1 cellular context compared by ENCODE assay signal in the genomic region with DNA sequence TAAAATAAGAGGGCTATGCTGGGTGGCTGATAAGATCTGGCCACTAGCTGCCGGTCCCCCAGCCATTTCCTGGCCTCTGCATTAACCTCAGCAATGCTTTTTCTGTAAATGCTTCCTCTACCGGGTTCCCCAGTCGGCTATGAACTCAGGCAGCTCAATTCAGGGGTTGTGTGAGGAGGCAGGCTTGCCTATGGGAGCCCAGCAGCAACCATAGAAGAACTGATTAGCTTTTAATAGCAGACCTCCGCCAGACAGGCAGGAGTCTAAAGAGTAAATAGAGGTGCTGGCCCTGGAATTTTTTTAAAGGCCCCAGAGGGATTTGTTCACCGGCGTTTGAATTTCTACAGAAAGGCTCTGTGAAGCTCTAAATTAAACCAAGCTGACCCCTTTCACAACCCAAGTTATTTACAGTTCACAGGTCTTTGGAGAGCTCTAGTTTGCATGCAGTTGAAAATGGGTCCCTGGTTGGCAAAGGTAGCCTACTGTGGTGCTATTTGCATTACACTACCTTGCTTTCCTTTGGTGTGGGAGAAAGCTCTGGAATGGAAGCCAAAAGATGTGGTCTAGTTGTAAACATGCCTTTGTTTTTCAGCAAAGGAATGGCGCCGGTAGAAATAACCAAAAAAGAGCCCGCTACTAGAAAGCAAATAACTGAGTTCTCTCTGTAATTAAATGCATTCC.
TF ChIP-seq lines count a peak whose summit lies in the region.

No MANE protein-coding gene starts in this region.

TF ChIP-seq in HepG2, 621 proteins besides CTCF, POLR2A, EP300 and RAD21 (continued from another document and continues in another):
- TF ChIP-seq, protein P1, sequence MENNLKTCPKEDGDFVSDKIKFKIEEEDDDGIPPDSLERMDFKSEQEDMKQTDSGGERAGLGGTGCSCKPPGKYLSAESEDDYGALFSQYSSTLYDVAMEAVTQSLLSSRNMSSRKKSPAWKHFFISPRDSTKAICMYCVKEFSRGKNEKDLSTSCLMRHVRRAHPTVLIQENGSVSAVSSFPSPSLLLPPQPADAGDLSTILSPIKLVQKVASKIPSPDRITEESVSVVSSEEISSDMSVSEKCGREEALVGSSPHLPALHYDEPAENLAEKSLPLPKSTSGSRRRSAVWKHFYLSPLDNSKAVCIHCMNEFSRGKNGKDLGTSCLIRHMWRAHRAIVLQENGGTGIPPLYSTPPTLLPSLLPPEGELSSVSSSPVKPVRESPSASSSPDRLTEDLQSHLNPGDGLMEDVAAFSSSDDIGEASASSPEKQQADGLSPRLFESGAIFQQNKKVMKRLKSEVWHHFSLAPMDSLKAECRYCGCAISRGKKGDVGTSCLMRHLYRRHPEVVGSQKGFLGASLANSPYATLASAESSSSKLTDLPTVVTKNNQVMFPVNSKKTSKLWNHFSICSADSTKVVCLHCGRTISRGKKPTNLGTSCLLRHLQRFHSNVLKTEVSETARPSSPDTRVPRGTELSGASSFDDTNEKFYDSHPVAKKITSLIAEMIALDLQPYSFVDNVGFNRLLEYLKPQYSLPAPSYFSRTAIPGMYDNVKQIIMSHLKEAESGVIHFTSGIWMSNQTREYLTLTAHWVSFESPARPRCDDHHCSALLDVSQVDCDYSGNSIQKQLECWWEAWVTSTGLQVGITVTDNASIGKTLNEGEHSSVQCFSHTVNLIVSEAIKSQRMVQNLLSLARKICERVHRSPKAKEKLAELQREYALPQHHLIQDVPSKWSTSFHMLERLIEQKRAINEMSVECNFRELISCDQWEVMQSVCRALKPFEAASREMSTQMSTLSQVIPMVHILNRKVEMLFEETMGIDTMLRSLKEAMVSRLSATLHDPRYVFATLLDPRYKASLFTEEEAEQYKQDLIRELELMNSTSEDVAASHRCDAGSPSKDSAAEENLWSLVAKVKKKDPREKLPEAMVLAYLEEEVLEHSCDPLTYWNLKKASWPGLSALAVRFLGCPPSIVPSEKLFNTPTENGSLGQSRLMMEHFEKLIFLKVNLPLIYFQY (CRISPR knock-in tag; IDR thresholded peaks at IDR 0.05; ENCODE audit: borderline replicate concordance), result no peak
- TF ChIP-seq, protein P2, sequence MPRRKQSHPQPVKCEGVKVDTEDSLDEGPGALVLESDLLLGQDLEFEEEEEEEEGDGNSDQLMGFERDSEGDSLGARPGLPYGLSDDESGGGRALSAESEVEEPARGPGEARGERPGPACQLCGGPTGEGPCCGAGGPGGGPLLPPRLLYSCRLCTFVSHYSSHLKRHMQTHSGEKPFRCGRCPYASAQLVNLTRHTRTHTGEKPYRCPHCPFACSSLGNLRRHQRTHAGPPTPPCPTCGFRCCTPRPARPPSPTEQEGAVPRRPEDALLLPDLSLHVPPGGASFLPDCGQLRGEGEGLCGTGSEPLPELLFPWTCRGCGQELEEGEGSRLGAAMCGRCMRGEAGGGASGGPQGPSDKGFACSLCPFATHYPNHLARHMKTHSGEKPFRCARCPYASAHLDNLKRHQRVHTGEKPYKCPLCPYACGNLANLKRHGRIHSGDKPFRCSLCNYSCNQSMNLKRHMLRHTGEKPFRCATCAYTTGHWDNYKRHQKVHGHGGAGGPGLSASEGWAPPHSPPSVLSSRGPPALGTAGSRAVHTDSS (CRISPR knock-in tag; conservative IDR thresholded peaks at IDR 0.05), result no peak
- TF ChIP-seq RBAK (CRISPR knock-in tag; IDR thresholded peaks at IDR 0.05), result no peak
- no peak for TF ChIP-seq ZSCAN25 (CRISPR knock-in tag; IDR thresholded peaks at IDR 0.05)
- TF ChIP-seq, protein P3, sequence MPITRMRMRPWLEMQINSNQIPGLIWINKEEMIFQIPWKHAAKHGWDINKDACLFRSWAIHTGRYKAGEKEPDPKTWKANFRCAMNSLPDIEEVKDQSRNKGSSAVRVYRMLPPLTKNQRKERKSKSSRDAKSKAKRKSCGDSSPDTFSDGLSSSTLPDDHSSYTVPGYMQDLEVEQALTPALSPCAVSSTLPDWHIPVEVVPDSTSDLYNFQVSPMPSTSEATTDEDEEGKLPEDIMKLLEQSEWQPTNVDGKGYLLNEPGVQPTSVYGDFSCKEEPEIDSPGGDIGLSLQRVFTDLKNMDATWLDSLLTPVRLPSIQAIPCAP (CRISPR knock-in tag; IDR thresholded peaks at IDR 0.05; ENCODE audit: low read depth), result no peak
- TF ChIP-seq ZNF382 (CRISPR knock-in tag; IDR thresholded peaks at IDR 0.05; ENCODE audit: borderline replicate concordance), result no peak
- no peak for TF ChIP-seq PCBP2 (optimal IDR thresholded peaks at IDR 0.05; ENCODE audit: low read depth, low read length, poor library complexity, severe bottlenecking)
- TF ChIP-seq, protein P4, sequence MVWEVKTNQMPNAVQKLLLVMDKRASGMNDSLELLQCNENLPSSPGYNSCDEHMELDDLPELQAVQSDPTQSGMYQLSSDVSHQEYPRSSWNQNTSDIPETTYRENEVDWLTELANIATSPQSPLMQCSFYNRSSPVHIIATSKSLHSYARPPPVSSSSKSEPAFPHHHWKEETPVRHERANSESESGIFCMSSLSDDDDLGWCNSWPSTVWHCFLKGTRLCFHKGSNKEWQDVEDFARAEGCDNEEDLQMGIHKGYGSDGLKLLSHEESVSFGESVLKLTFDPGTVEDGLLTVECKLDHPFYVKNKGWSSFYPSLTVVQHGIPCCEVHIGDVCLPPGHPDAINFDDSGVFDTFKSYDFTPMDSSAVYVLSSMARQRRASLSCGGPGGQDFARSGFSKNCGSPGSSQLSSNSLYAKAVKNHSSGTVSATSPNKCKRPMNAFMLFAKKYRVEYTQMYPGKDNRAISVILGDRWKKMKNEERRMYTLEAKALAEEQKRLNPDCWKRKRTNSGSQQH (CRISPR knock-in tag; IDR thresholded peaks at IDR 0.05; ENCODE audit: low read depth), result no peak
- TF ChIP-seq ZNF24 (IDR thresholded peaks at IDR 0.05), result no peak
- TF ChIP-seq, protein P5, sequence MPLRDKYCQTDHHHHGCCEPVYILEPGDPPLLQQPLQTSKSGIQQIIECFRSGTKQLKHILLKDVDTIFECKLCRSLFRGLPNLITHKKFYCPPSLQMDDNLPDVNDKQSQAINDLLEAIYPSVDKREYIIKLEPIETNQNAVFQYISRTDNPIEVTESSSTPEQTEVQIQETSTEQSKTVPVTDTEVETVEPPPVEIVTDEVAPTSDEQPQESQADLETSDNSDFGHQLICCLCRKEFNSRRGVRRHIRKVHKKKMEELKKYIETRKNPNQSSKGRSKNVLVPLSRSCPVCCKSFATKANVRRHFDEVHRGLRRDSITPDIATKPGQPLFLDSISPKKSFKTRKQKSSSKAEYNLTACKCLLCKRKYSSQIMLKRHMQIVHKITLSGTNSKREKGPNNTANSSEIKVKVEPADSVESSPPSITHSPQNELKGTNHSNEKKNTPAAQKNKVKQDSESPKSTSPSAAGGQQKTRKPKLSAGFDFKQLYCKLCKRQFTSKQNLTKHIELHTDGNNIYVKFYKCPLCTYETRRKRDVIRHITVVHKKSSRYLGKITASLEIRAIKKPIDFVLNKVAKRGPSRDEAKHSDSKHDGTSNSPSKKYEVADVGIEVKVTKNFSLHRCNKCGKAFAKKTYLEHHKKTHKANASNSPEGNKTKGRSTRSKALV (CRISPR knock-in tag; IDR thresholded peaks at IDR 0.05), result 0 out of 2 replicates have a peak, but pooled peaks have one; percentile 50
- TF ChIP-seq HES4 (CRISPR knock-in tag; IDR thresholded peaks at IDR 0.05; ENCODE audit: borderline replicate concordance), result no peak
- no peak for TF ChIP-seq KDM5B (CRISPR knock-in tag; IDR thresholded peaks at IDR 0.05; ENCODE audit: borderline replicate concordance)
- no peak for TF ChIP-seq PTBP1 (IDR thresholded peaks at IDR 0.05; ENCODE audit: low read depth, low read length, poor library complexity, severe bottlenecking)
- TF ChIP-seq, protein P6, sequence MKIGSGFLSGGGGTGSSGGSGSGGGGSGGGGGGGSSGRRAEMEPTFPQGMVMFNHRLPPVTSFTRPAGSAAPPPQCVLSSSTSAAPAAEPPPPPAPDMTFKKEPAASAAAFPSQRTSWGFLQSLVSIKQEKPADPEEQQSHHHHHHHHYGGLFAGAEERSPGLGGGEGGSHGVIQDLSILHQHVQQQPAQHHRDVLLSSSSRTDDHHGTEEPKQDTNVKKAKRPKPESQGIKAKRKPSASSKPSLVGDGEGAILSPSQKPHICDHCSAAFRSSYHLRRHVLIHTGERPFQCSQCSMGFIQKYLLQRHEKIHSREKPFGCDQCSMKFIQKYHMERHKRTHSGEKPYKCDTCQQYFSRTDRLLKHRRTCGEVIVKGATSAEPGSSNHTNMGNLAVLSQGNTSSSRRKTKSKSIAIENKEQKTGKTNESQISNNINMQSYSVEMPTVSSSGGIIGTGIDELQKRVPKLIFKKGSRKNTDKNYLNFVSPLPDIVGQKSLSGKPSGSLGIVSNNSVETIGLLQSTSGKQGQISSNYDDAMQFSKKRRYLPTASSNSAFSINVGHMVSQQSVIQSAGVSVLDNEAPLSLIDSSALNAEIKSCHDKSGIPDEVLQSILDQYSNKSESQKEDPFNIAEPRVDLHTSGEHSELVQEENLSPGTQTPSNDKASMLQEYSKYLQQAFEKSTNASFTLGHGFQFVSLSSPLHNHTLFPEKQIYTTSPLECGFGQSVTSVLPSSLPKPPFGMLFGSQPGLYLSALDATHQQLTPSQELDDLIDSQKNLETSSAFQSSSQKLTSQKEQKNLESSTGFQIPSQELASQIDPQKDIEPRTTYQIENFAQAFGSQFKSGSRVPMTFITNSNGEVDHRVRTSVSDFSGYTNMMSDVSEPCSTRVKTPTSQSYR (CRISPR knock-in tag; IDR thresholded peaks at IDR 0.05; ENCODE audit: borderline replicate concordance), result no peak
- TF ChIP-seq PAWR (CRISPR knock-in tag; IDR thresholded peaks at IDR 0.05; ENCODE audit: borderline replicate concordance), result 0 out of 2 replicates have a peak, but pooled peaks have one; percentile 19
- TF ChIP-seq ARNTL (CRISPR knock-in tag; IDR thresholded peaks at IDR 0.05), result no peak
- TF ChIP-seq, protein P7, sequence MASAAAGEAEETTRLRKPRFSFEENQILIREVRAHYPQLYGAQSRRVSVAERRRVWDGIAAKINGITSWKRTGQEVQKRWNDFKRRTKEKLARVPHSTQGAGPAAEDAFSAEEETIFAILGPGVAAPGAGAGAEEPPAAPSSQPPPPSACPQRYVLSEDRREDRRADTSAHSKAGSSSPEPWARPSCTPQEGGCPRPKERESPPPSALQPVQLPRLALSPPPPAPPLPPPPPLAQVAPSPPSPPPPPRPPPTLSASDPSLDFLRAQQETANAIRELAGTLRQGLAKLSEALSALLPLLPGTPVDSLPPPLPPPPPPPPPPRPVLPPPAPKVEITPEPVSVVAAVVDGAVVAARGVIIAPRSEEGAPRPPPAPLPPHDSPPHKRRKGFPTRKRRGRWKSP (CRISPR knock-in tag; IDR thresholded peaks at IDR 0.05), result no peak
- 0 out of 2 replicates have a peak, but pooled peaks have one; percentile 52 for TF ChIP-seq ZFP36L1 (CRISPR knock-in tag; IDR thresholded peaks at IDR 0.05)
- TF ChIP-seq POLR2AphosphoS5 (IDR thresholded peaks at IDR 0.05; ENCODE audit: low read depth, low read length), result peak; percentile 31; the same call in 1 of the 2 replicates
- TF ChIP-seq, protein P8, sequence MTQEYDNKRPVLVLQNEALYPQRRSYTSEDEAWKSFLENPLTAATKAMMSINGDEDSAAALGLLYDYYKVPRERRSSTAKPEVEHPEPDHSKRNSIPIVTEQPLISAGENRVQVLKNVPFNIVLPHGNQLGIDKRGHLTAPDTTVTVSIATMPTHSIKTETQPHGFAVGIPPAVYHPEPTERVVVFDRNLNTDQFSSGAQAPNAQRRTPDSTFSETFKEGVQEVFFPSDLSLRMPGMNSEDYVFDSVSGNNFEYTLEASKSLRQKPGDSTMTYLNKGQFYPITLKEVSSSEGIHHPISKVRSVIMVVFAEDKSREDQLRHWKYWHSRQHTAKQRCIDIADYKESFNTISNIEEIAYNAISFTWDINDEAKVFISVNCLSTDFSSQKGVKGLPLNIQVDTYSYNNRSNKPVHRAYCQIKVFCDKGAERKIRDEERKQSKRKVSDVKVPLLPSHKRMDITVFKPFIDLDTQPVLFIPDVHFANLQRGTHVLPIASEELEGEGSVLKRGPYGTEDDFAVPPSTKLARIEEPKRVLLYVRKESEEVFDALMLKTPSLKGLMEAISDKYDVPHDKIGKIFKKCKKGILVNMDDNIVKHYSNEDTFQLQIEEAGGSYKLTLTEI (CRISPR knock-in tag; conservative IDR thresholded peaks at IDR 0.05), result no peak
- TF ChIP-seq, protein P9, sequence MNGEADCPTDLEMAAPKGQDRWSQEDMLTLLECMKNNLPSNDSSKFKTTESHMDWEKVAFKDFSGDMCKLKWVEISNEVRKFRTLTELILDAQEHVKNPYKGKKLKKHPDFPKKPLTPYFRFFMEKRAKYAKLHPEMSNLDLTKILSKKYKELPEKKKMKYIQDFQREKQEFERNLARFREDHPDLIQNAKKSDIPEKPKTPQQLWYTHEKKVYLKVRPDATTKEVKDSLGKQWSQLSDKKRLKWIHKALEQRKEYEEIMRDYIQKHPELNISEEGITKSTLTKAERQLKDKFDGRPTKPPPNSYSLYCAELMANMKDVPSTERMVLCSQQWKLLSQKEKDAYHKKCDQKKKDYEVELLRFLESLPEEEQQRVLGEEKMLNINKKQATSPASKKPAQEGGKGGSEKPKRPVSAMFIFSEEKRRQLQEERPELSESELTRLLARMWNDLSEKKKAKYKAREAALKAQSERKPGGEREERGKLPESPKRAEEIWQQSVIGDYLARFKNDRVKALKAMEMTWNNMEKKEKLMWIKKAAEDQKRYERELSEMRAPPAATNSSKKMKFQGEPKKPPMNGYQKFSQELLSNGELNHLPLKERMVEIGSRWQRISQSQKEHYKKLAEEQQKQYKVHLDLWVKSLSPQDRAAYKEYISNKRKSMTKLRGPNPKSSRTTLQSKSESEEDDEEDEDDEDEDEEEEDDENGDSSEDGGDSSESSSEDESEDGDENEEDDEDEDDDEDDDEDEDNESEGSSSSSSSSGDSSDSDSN (CRISPR knock-in tag; IDR thresholded peaks at IDR 0.05), result no peak
- TF ChIP-seq NR1H2 (CRISPR knock-in tag; IDR thresholded peaks at IDR 0.05; ENCODE audit: borderline replicate concordance, low read depth), result no peak
